In genomic region chr13:40389081-40389641, GRCh38 we compare ENCODE assay signal across 8 cellular contexts.
DNase-seq lines count a peak whose midpoint lies in the region; ATAC-seq, FAIRE-seq and TF ChIP-seq lines count a peak whose summit lies in the region.

No MANE protein-coding gene starts in this region.

- TF ChIP-seq CTCF in GM10248 (IDR thresholded peaks at IDR 0.05; ENCODE audit: control extremely low read depth, extremely low read depth, low read depth, missing control alignments) = no peak

- peak; percentile 50 for ATAC-seq in HG03066 (IDR thresholded peaks at IDR 0.05; ENCODE audit: low read depth, unreplicated experiment)
- ATAC-seq in activated CD8-positive, alpha-beta T cell treated with anti-CD3 and anti-CD28 coated beads, Interleukin-2, amount 10 ng/mL, durations not matched to agents 7 days and 5 days = peak; percentile 73
- peak; percentile 78 to 83 for ATAC-seq in natural killer cell treated with Interleukin-12 subunit alpha and Interleukin-12 subunit beta and Interleukin-15 and Interleukin-18, amount 100 ng/mL, for 72 hours

- peaks cover 6% of the 10 kb centered on the region for H3K9me3 Mint-ChIP-seq in activated CD8-positive, alpha-beta T cell treated with anti-CD3 and anti-CD28 coated beads, Interleukin-2, amount 10 ng/mL, durations not matched to agents 7 days and 5 days (ENCODE audit: insufficient read depth)
- peaks cover 5% of the 10 kb centered on the region for H3K9me3 Mint-ChIP-seq in natural killer cell treated with Interleukin-12 subunit alpha and Interleukin-12 subunit beta and Interleukin-15 and Interleukin-18, amount 100 ng/mL, for 72 hours

- CTCF ChIA-PET in activated CD8-positive, alpha-beta T cell treated with anti-CD3 and anti-CD28 coated beads, Interleukin-2, amount 10 ng/mL, durations not matched to agents 7 days and 5 days (lab: Charles Lee) = interaction anchor here (0.8 to 1.9 kb wide), 12 partner anchors 12 to 446 kb away, joined by 3 to 10 read pairs (median 3); no protein-coding TSS in a partner anchor
- CTCF ChIA-PET in GM10248 (lab: Yijun Ruan, JAX) = interaction anchor here (0.9 to 1.5 kb wide), 3 partner anchors 26 to 320 kb away, joined by 3 read pairs; no protein-coding TSS in a partner anchor

- H3K4me3 Mint-ChIP-seq in activated CD8-positive, alpha-beta T cell treated with anti-CD3 and anti-CD28 coated beads, Interleukin-2, amount 10 ng/mL, durations not matched to agents 7 days and 5 days = peak overlapping the region; percentile 74
- H3K4me3 Mint-ChIP-seq in natural killer cell treated with Interleukin-12 subunit alpha and Interleukin-12 subunit beta and Interleukin-15 and Interleukin-18, amount 100 ng/mL, for 72 hours = peak overlapping the region; percentile 81

- peak; percentile 54 for FAIRE-seq in GM19239 (lab: Jason Lieb, UNC)

- H3K4me1 Mint-ChIP-seq in activated CD8-positive, alpha-beta T cell treated with anti-CD3 and anti-CD28 coated beads, Interleukin-2, amount 10 ng/mL, durations not matched to agents 7 days and 5 days (ENCODE audit: low read depth) = peaks cover 56% of the 10 kb centered on the region
- H3K4me1 Mint-ChIP-seq in natural killer cell treated with Interleukin-12 subunit alpha and Interleukin-12 subunit beta and Interleukin-15 and Interleukin-18, amount 100 ng/mL, for 72 hours (ENCODE audit: low read depth in 2 of 2) = peaks cover 41 to 45% of the 10 kb centered on the region in 2 donors

- peaks cover 20% of the 10 kb centered on the region for H3K36me3 Mint-ChIP-seq in activated CD8-positive, alpha-beta T cell treated with anti-CD3 and anti-CD28 coated beads, Interleukin-2, amount 10 ng/mL, durations not matched to agents 7 days and 5 days (ENCODE audit: low read depth)
- no peaks in the 10 kb centered on the region for H3K36me3 Mint-ChIP-seq in natural killer cell treated with Interleukin-12 subunit alpha and Interleukin-12 subunit beta and Interleukin-15 and Interleukin-18, amount 100 ng/mL, for 72 hours

- POLR2A ChIA-PET in activated CD8-positive, alpha-beta T cell treated with anti-CD3 and anti-CD28 coated beads, Interleukin-2, amount 10 ng/mL, durations not matched to agents 7 days and 5 days (lab: Charles Lee) = interaction anchor here (0.6 to 2.6 kb wide), 27 partner anchors 9 to 388 kb away, joined by 3 to 15 read pairs (median 4); partner anchors contain the start of gene FOXO1
- POLR2A ChIA-PET in GM10248 (lab: Yijun Ruan, JAX) = no interaction called here

- peak overlapping the region; percentile 97 for H3K27ac Mint-ChIP-seq in activated CD8-positive, alpha-beta T cell treated with anti-CD3 and anti-CD28 coated beads, Interleukin-2, amount 10 ng/mL, durations not matched to agents 7 days and 5 days
- H3K27ac Mint-ChIP-seq in natural killer cell treated with Interleukin-12 subunit alpha and Interleukin-12 subunit beta and Interleukin-15 and Interleukin-18, amount 100 ng/mL, for 72 hours = peak overlapping the region; percentile 90 to 94

- no peaks in the 10 kb centered on the region for H3K27me3 Mint-ChIP-seq in activated CD8-positive, alpha-beta T cell treated with anti-CD3 and anti-CD28 coated beads, Interleukin-2, amount 10 ng/mL, durations not matched to agents 7 days and 5 days (ENCODE audit: low read depth)
- no peaks in the 10 kb centered on the region for H3K27me3 Mint-ChIP-seq in natural killer cell treated with Interleukin-12 subunit alpha and Interleukin-12 subunit beta and Interleukin-15 and Interleukin-18, amount 100 ng/mL, for 72 hours

- DNase-seq in GM19239 (ENCODE audit: insufficient read length, low spot score) = peak; percentile 19
- DNase-seq in activated CD8-positive, alpha-beta T cell treated with anti-CD3 and anti-CD28 coated beads, Interleukin-2, amount 10 ng/mL, durations not matched to agents 7 days and 5 days = peak; percentile 71
- no peak for DNase-seq in natural killer cell treated with Interleukin-12 subunit alpha and Interleukin-12 subunit beta and Interleukin-15 and Interleukin-18, amount 100 ng/mL, for 72 hours (ENCODE audit: low spot score)
- no peak for DNase-seq in hypothalamus (lab: John Stamatoyannopoulos, UW)
- DNase-seq in DMS 273 treated with DMSO at 0.1 percent for 48 hours (lab: John Stamatoyannopoulos, UW) = no peak
- no peak for DNase-seq in GM10248 (ENCODE audit: extremely low spot score)
- DNase-seq in HCEC 1CT = no peak

Comparison
In these comparisons a context has a peak if more than half of its experiments do, and no peak if none do; other contexts are left out.
1. DNase-seq: peak in GM19239 (single experiment) and activated CD8-positive, alpha-beta T cell treated with anti-CD3 and anti-CD28 coated beads, Interleukin-2, amount 10 ng/mL, durations not matched to agents 7 days and 5 days (single experiment); none in natural killer cell treated with Interleukin-12 subunit alpha and Interleukin-12 subunit beta and Interleukin-15 and Interleukin-18, amount 100 ng/mL, for 72 hours (single experiment), hypothalamus (0 of 51), DMS 273 treated with DMSO at 0.1 percent for 48 hours (single experiment), GM10248 (single experiment) and HCEC 1CT (single experiment).
2. Peak in every context shown above with its lines, with median percentiles within 50 percentile points of each other: ATAC-seq.